23 cellular contexts compared by ENCODE assay signal in the genomic region with DNA sequence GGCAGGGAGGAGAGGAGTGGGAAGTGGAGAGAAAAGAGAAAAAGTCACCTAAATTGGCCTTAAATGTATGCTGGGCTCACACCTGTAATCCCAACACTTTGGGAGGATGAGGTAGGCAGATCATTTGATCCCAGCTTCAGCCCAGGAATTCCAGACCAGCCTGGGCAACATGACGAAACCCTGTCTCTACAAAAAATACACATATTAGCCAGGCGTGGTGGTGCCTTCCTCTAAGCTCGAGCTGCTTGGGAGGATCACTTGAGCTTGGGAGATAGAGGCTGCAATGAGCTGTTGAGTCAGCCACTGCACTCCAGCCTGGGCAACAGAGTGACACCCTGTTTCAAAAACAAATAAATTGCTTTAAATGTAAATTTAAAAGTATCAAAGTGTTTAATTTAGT. TPM values are rescaled to one million over a fixed set of nuclear protein-coding genes. Genes with fewer than 3 reads are reported as not detected.
DNase-seq lines count a peak whose midpoint lies in the region; ATAC-seq and TF ChIP-seq lines count a peak whose summit lies in the region.
"Had no signal": no experiment of that assay in that cellular context is flagged by ENCODE, and none has a peak within 500 bp of the region (broad histone marks: within the 10 kb centered on the region; RNA-seq: fewer than 3 reads in every experiment).

No MANE protein-coding gene starts in this region.

- H3K27me3 Mint-ChIP-seq in stimulated activated naive CD8-positive, alpha-beta T cell treated with anti-CD3 and anti-CD28 coated beads, Interleukin-15, Interleukin-2, amounts not matched to agents 100 ng/mL and 50 ng/mL, for 24 hours = no peaks in the 10 kb centered on the region
- no peaks in the 10 kb centered on the region for H3K27me3 Mint-ChIP-seq in stimulated activated naive CD8-positive, alpha-beta T cell treated with anti-CD3 and anti-CD28 coated beads, Interleukin-15, amount 100 ng/mL, for 72 hours
- H3K27me3 Mint-ChIP-seq in glutamatergic neuron (ENCODE audit: unreplicated experiment) = peaks cover 5% of the 10 kb centered on the region
- H3K27me3 Mint-ChIP-seq: activated naive CD8-positive, alpha-beta T cell treated with anti-CD3 and anti-CD28 coated beads, Interleukin-2, amount 50 U/mL, for 24 hours; dendritic cell treated with granulocyte-macrophage colony-stimulating factor and Interleukin-4, amounts not matched to agents 40 ng/mL and 50 ng/mL, for 4 days; stimulated activated naive B cell treated with anti-CD40 and anti-IgM and Interleukin-4, amounts not matched to agents 10 μg/mL and 1 μg/mL and 100 μg/mL, for 72 hours had no signal

- H3K4me3 Mint-ChIP-seq in stimulated activated naive CD8-positive, alpha-beta T cell treated with anti-CD3 and anti-CD28 coated beads, Interleukin-15, Interleukin-2, amounts not matched to agents 100 ng/mL and 50 ng/mL, for 24 hours = no peak overlapping the region
- H3K4me3 Mint-ChIP-seq in stimulated activated naive CD8-positive, alpha-beta T cell treated with anti-CD3 and anti-CD28 coated beads, Interleukin-15, amount 100 ng/mL, for 72 hours = no peak overlapping the region
- peak overlapping the region; percentile 13 for H3K4me3 Mint-ChIP-seq in glutamatergic neuron (ENCODE audit: unreplicated experiment)
- H3K4me3 Mint-ChIP-seq: activated naive CD8-positive, alpha-beta T cell treated with anti-CD3 and anti-CD28 coated beads, Interleukin-2, amount 50 U/mL, for 24 hours; activated T-helper 1 cell treated with anti-CD3 and anti-CD28 coated beads, Interleukin-12 subunit alpha, Interleukin-12 subunit beta, Interleukin-2, Interleukin-4 antibody, amounts not matched to agents 30 ng/mL and 10 ng/mL and 1 ng/mL, durations not matched to agents 14 hours and 24 hours and 36 hours; dendritic cell treated with granulocyte-macrophage colony-stimulating factor and Interleukin-4, amounts not matched to agents 40 ng/mL and 50 ng/mL, for 4 days; stimulated activated naive B cell treated with anti-CD40 and anti-IgM and Interleukin-4, amounts not matched to agents 10 μg/mL and 1 μg/mL and 100 μg/mL, for 72 hours; T-helper 1 cell treated with Interleukin-12 subunit alpha and Interleukin-12 subunit beta and Interleukin-4 antibody, amounts not matched to agents 30 μg/mL and 1 μg/mL, for 36 hours had no signal

- H3K36me3 Mint-ChIP-seq in stimulated activated naive CD8-positive, alpha-beta T cell treated with anti-CD3 and anti-CD28 coated beads, Interleukin-15, Interleukin-2, amounts not matched to agents 100 ng/mL and 50 ng/mL, for 24 hours (ENCODE audit: low read depth) = peaks cover 4% of the 10 kb centered on the region
- no peaks in the 10 kb centered on the region for H3K36me3 Mint-ChIP-seq in glutamatergic neuron (ENCODE audit: unreplicated experiment)

- DNase-seq in stimulated activated naive CD8-positive, alpha-beta T cell treated with anti-CD3 and anti-CD28 coated beads, Interleukin-15, amount 100 ng/mL, for 72 hours = no peak
- DNase-seq in RWPE1 (ENCODE audit: low spot score) = no peak
- no peak for DNase-seq in glutamatergic neuron
- no peak for DNase-seq in iPS-NIHi7 (ENCODE audit: extremely low spot score)
- no peak for DNase-seq in mucosa of gallbladder (ENCODE audit: low spot score)
- DNase-seq: activated CD8-positive, alpha-beta memory T cell treated with anti-CD3 and anti-CD28 coated beads for 24 hours; activated naive CD8-positive, alpha-beta T cell treated with anti-CD3 and anti-CD28 coated beads, Interleukin-2, amount 50 U/mL, for 24 hours; DMS79; Karpas-422; left cardiac atrium; NCI-H1417 treated with DMSO at 0.1 percent for 48 hours; NCI-H2171; PC-3; SJCRH30; stimulated activated naive B cell treated with anti-CD40 and anti-IgM and Interleukin-4, amounts not matched to agents 10 μg/mL and 1 μg/mL and 100 μg/mL, for 72 hours; thyroid gland had no signal

- no peak for ATAC-seq in stimulated activated naive CD8-positive, alpha-beta T cell treated with anti-CD3 and anti-CD28 coated beads, Interleukin-15, amount 100 ng/mL, for 72 hours
- ATAC-seq in HG02610 (IDR thresholded peaks at IDR 0.05; ENCODE audit: unreplicated experiment) (no peak), HG02885 (IDR thresholded peaks at IDR 0.05; ENCODE audit: poor library complexity, unreplicated experiment) (no peak)
- ATAC-seq: activated naive CD8-positive, alpha-beta T cell treated with anti-CD3 and anti-CD28 coated beads, Interleukin-2, amount 50 U/mL, for 24 hours; left cardiac atrium; PC-3; stimulated activated naive B cell treated with anti-CD40 and anti-IgM and Interleukin-4, amounts not matched to agents 10 μg/mL and 1 μg/mL and 100 μg/mL, for 72 hours had no signal

- POLR2A ChIA-PET in RWPE1 (lab: Yijun Ruan, JAX; ENCODE audit: low non-redundant PET) = no interaction called here

- H3K27ac ChIP-seq in RWPE1 = peak overlapping the region; percentile 42
- H3K27ac ChIP-seq: SJCRH30, thyroid gland had no signal

- peaks cover 44% of the 10 kb centered on the region for H3K4me1 Mint-ChIP-seq in stimulated activated naive CD8-positive, alpha-beta T cell treated with anti-CD3 and anti-CD28 coated beads, Interleukin-15, Interleukin-2, amounts not matched to agents 100 ng/mL and 50 ng/mL, for 24 hours (ENCODE audit: low read depth)
- H3K4me1 Mint-ChIP-seq in stimulated activated naive CD8-positive, alpha-beta T cell treated with anti-CD3 and anti-CD28 coated beads, Interleukin-15, amount 100 ng/mL, for 72 hours = peaks cover 51% of the 10 kb centered on the region
- peaks cover 4% of the 10 kb centered on the region for H3K4me1 Mint-ChIP-seq in glutamatergic neuron (ENCODE audit: low read depth, unreplicated experiment)

- no peaks in the 10 kb centered on the region for H3K9me3 Mint-ChIP-seq in stimulated activated naive CD8-positive, alpha-beta T cell treated with anti-CD3 and anti-CD28 coated beads, Interleukin-15, Interleukin-2, amounts not matched to agents 100 ng/mL and 50 ng/mL, for 24 hours
- no peaks in the 10 kb centered on the region for H3K9me3 Mint-ChIP-seq in stimulated activated naive CD8-positive, alpha-beta T cell treated with anti-CD3 and anti-CD28 coated beads, Interleukin-15, amount 100 ng/mL, for 72 hours
- peaks cover 3% of the 10 kb centered on the region for H3K9me3 Mint-ChIP-seq in glutamatergic neuron (ENCODE audit: unreplicated experiment)
- H3K9me3 Mint-ChIP-seq: activated naive CD8-positive, alpha-beta T cell treated with anti-CD3 and anti-CD28 coated beads, Interleukin-2, amount 50 U/mL, for 24 hours; activated T-helper 1 cell treated with anti-CD3 and anti-CD28 coated beads, Interleukin-12 subunit alpha, Interleukin-12 subunit beta, Interleukin-2, Interleukin-4 antibody, amounts not matched to agents 30 ng/mL and 10 ng/mL and 1 ng/mL, durations not matched to agents 14 hours and 24 hours and 36 hours; dendritic cell treated with granulocyte-macrophage colony-stimulating factor and Interleukin-4, amounts not matched to agents 40 ng/mL and 50 ng/mL, for 4 days; stimulated activated naive B cell treated with anti-CD40 and anti-IgM and Interleukin-4, amounts not matched to agents 10 μg/mL and 1 μg/mL and 100 μg/mL, for 72 hours; T-helper 1 cell treated with Interleukin-12 subunit alpha and Interleukin-12 subunit beta and Interleukin-4 antibody, amounts not matched to agents 30 μg/mL and 1 μg/mL, for 36 hours had no signal

- H3K27ac Mint-ChIP-seq in stimulated activated naive CD8-positive, alpha-beta T cell treated with anti-CD3 and anti-CD28 coated beads, Interleukin-15, Interleukin-2, amounts not matched to agents 100 ng/mL and 50 ng/mL, for 24 hours = peak overlapping the region; percentile 2
- peak overlapping the region in 1 of 2 donors; percentile 8 for H3K27ac Mint-ChIP-seq in stimulated activated naive CD8-positive, alpha-beta T cell treated with anti-CD3 and anti-CD28 coated beads, Interleukin-15, amount 100 ng/mL, for 72 hours
- no peak overlapping the region for H3K27ac Mint-ChIP-seq in glutamatergic neuron (ENCODE audit: unreplicated experiment)
- H3K27ac Mint-ChIP-seq: activated naive CD8-positive, alpha-beta T cell treated with anti-CD3 and anti-CD28 coated beads, Interleukin-2, amount 50 U/mL, for 24 hours; activated T-helper 1 cell treated with anti-CD3 and anti-CD28 coated beads, Interleukin-12 subunit alpha, Interleukin-12 subunit beta, Interleukin-2, Interleukin-4 antibody, amounts not matched to agents 30 ng/mL and 10 ng/mL and 1 ng/mL, durations not matched to agents 14 hours and 24 hours and 36 hours; dendritic cell treated with granulocyte-macrophage colony-stimulating factor and Interleukin-4, amounts not matched to agents 40 ng/mL and 50 ng/mL, for 4 days; stimulated activated naive B cell treated with anti-CD40 and anti-IgM and Interleukin-4, amounts not matched to agents 10 μg/mL and 1 μg/mL and 100 μg/mL, for 72 hours; T-helper 1 cell treated with Interleukin-12 subunit alpha and Interleukin-12 subunit beta and Interleukin-4 antibody, amounts not matched to agents 30 μg/mL and 1 μg/mL, for 36 hours had no signal

- TF ChIP-seq CTCF in RWPE1 (conservative IDR thresholded peaks at IDR 0.05; ENCODE audit: low read depth) (no peak), glutamatergic neuron (IDR thresholded peaks at IDR 0.05; ENCODE audit: partially characterized antibody, unreplicated experiment) (no peak)

- CTCF ChIA-PET in RWPE1 (lab: Yijun Ruan, JAX) = interaction anchor here (0.6 to 0.7 kb wide), 2 partner anchors 129 to 246 kb away, joined by 5 to 8 read pairs; no protein-coding TSS in a partner anchor

RNA-seq across cellular contexts. Expression of gene CBL, which starts 3.9 kb away (rescaled TPM):
- total RNA-seq in glutamatergic neuron (ENCODE audit: unreplicated experiment) (40.5 TPM), mucosa of gallbladder (15.6 TPM)

RNA-seq across cellular contexts. Expression of gene NHERF4, which starts 24.8 kb away (rescaled TPM):
- total RNA-seq in glutamatergic neuron (ENCODE audit: unreplicated experiment) (not detected), mucosa of gallbladder (107 TPM)
- total RNA-seq: activated T-helper 1 cell treated with anti-CD3 and anti-CD28 coated beads, Interleukin-12 subunit alpha, Interleukin-12 subunit beta, Interleukin-2, Interleukin-4 antibody, amounts not matched to agents 30 ng/mL and 10 ng/mL and 1 ng/mL, durations not matched to agents 14 hours and 24 hours and 36 hours; frontal cortex; SJCRH30; thyroid gland had no signal

RNA-seq across cellular contexts. Expression of gene NLRX1, which starts 41.5 kb away (rescaled TPM):
- total RNA-seq in glutamatergic neuron (ENCODE audit: unreplicated experiment) = 1.7 TPM
- total RNA-seq in mucosa of gallbladder = 24.6 TPM

Comparison
In these comparisons a context has a peak if more than half of its experiments do, and no peak if none do; other contexts are left out.
1. RNA of gene NHERF4, which starts 24.8 kb away (total RNA-seq): 107 TPM in mucosa of gallbladder (single experiment); not detected in glutamatergic neuron (single experiment); every median in the first group is over 10 times any median in the second.